17 cellular contexts compared by ENCODE assay signal in the genomic region with DNA sequence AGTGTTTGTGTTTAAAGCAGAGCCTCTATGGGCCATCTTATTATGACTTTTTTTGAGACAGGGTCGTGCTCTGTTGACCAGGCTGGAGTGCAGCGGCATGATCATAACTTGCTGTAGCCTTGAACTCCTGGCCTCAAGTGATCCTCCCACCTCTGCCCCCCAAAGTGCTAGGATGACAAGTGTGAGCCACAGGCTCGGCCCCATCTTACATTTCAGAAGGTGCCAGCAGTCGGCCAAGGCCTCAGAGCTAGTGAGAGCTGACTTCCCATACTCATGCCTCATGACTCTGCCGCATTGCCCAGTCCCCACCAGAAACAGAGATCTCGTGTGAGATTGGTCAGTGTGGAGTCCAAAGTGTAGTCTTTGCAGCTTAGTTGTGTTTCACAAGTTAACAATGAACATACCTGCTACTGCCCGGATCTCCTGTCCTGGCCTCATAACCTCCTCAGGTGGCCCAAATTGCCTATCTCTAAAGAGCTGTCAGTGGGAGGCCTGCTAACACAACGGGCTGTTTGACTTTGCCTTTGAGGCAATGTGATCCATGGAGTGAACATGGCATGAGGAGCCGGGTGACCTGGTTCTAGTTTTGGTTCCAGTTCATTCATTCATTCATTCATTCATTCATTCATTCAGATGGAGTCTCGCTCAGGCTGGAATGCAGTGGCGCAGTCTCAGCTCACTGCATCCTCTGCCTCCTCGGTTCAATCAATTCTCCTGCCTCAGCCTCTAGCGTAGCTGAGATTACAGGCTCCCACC.
"Had no signal": no experiment of that assay in that cellular context is flagged by ENCODE, and none has a peak within 500 bp of the region (broad histone marks: within the 10 kb centered on the region; RNA-seq: fewer than 3 reads in every experiment).

No MANE protein-coding gene starts in this region.

- H3K9me3 Mint-ChIP-seq: activated CD4-positive, alpha-beta T cell treated with anti-CD3 and anti-CD28 coated beads, Interleukin-2, amount 10 ng/mL, durations not matched to agents 7 days and 5 days; activated T-cell treated with anti-CD3 and anti-CD28 coated beads, Interleukin-2, amount 50 U/mL, for 4 hours; nephron progenitor cell; stimulated activated naive CD8-positive, alpha-beta T cell treated with anti-CD3 and anti-CD28 coated beads, Interleukin-15, Interleukin-2, amounts not matched to agents 100 ng/mL and 50 ng/mL, for 24 hours had no signal

- DNase-seq: activated CD4-positive, alpha-beta T cell treated with anti-CD3 and anti-CD28 coated beads, Interleukin-2, amount 10 ng/mL, durations not matched to agents 7 days and 5 days; activated CD8-positive, alpha-beta T cell treated with anti-CD3 and anti-CD28 coated beads, Interleukin-2, amount 10 ng/mL, durations not matched to agents 7 days and 5 days; activated effector memory CD4-positive, alpha-beta T cell treated with Interleukin-2 at 50 U/mL for 16 hours; activated naive CD4-positive, alpha-beta T cell treated with anti-CD3 and anti-CD28 coated beads, Interleukin-2, amount 50 U/mL, for 16 hours; activated T-cell treated with anti-CD3 and anti-CD28 coated beads, Interleukin-2, amount 50 U/mL, for 4 hours; aorta; brain microvascular endothelial cell; effector CD8-positive, alpha-beta T cell; nephron progenitor cell; uterus had no signal

- H3K27me3 ChIP-seq: brain microvascular endothelial cell, esophagus muscularis mucosa, tibial nerve, uterus had no signal

- H3K4me3 ChIP-seq: esophagus muscularis mucosa, tibial nerve, uterus had no signal

- H3K27ac Mint-ChIP-seq: activated CD8-positive, alpha-beta T cell treated with anti-CD3 and anti-CD28 coated beads, Interleukin-2, amount 10 ng/mL, durations not matched to agents 7 days and 5 days; stimulated activated naive CD8-positive, alpha-beta T cell treated with anti-CD3 and anti-CD28 coated beads, Interleukin-15, Interleukin-2, amounts not matched to agents 100 ng/mL and 50 ng/mL, for 24 hours; T-helper 1 cell treated with Interleukin-12 subunit alpha and Interleukin-12 subunit beta and Interleukin-4 antibody, amounts not matched to agents 30 μg/mL and 1 μg/mL, for 36 hours had no signal

- H3K36me3 ChIP-seq: brain microvascular endothelial cell, esophagus muscularis mucosa, tibial nerve, uterus had no signal

- H3K4me3 Mint-ChIP-seq: activated CD4-positive, alpha-beta T cell treated with anti-CD3 and anti-CD28 coated beads, Interleukin-2, amount 10 ng/mL, durations not matched to agents 7 days and 5 days; activated CD8-positive, alpha-beta T cell treated with anti-CD3 and anti-CD28 coated beads, Interleukin-2, amount 10 ng/mL, durations not matched to agents 7 days and 5 days; activated T-cell treated with anti-CD3 and anti-CD28 coated beads, Interleukin-2, amount 50 U/mL, for 4 hours; nephron progenitor cell; stimulated activated naive CD8-positive, alpha-beta T cell treated with anti-CD3 and anti-CD28 coated beads, Interleukin-15, Interleukin-2, amounts not matched to agents 100 ng/mL and 50 ng/mL, for 24 hours; T-helper 1 cell treated with Interleukin-12 subunit alpha and Interleukin-12 subunit beta and Interleukin-4 antibody, amounts not matched to agents 30 μg/mL and 1 μg/mL, for 36 hours had no signal

- H3K9me3 ChIP-seq: esophagus muscularis mucosa, tibial nerve, uterus had no signal

- H3K27ac ChIP-seq: brain microvascular endothelial cell, esophagus muscularis mucosa, uterus had no signal

- H3K27me3 Mint-ChIP-seq: activated CD4-positive, alpha-beta T cell treated with anti-CD3 and anti-CD28 coated beads, Interleukin-2, amount 10 ng/mL, durations not matched to agents 7 days and 5 days; progenitor cell of endocrine pancreas had no signal

- H3K4me1 ChIP-seq: uterus had no signal

- ATAC-seq: activated CD4-positive, CD25-positive, alpha-beta regulatory T cell treated with anti-CD3 and anti-CD28 coated beads, Interleukin-2, amount 50 U/mL, for 24 hours; activated CD8-positive, alpha-beta T cell treated with anti-CD3 and anti-CD28 coated beads, Interleukin-2, amount 10 ng/mL, durations not matched to agents 7 days and 5 days; activated T-cell treated with anti-CD3 and anti-CD28 coated beads, Interleukin-2, amount 50 U/mL, for 4 hours; left lobe of liver had no signal
